ENCODE assay signal across 8 cellular contexts in genomic region chr14:21476925-21477681, GRCh38. TPM values are rescaled to one million over a fixed set of nuclear protein-coding genes. Genes with fewer than 3 reads are reported as not detected.
DNase-seq lines count a peak whose midpoint lies in the region; ATAC-seq and TF ChIP-seq lines count a peak whose summit lies in the region.

Gene RAB2B (minus strand): TSS chr14:21476959. CDS start chr14:21476872, 87 bp downstream.
Gene TOX4 (plus strand): TSS chr14:21477195. CDS start chr14:21477279, 84 bp downstream.

- CTCF ChIA-PET in PC-9 (lab: Charles Lee): interaction anchor here (0.5 to 1.2 kb wide), 4 partner anchors 21 to 148 kb away, joined by 3 read pairs; partner anchors contain the start of gene SALL2

- H3K9me3 Mint-ChIP-seq in stimulated activated effector memory CD8-positive, alpha-beta T cell treated with anti-CD3 and anti-CD28 coated beads, Interleukin-12 subunit alpha, Interleukin-12 subunit beta, amount 100 ng/mL, for 72 hours: no peaks in the 10 kb centered on the region

- under 1% methylated on average over 47 of the region's 49 CpGs for WGBS in esophagus muscularis mucosa

- H3K27ac Mint-ChIP-seq in stimulated activated effector memory CD8-positive, alpha-beta T cell treated with anti-CD3 and anti-CD28 coated beads, Interleukin-12 subunit alpha, Interleukin-12 subunit beta, amount 100 ng/mL, for 72 hours: peak within 1 kb of the TSS; percentile 98

- H3K36me3 ChIP-seq in PC-9 (ENCODE audit: low read depth) (no peaks in the 10 kb centered on the region), esophagus muscularis mucosa (peaks cover 0 to 36% (median 16%) of the 10 kb centered on the region in 4 donors)

- no peaks in the 10 kb centered on the region for H3K9me2 ChIP-seq in PC-9 (ENCODE audit: insufficient read depth)

- H3K4me1 ChIP-seq in PC-9 (replicated peaks; ENCODE audit: insufficient read depth): peaks cover 16% of the 10 kb centered on the region
- peaks cover 19 to 38% (median 28%) of the 10 kb centered on the region in 4 donors for H3K4me1 ChIP-seq in esophagus muscularis mucosa

- peak within 1 kb of the TSS; percentile 87 for H2AFZ ChIP-seq in PC-9

- TF ChIP-seq EP300 in esophagus muscularis mucosa (IDR thresholded peaks at IDR 0.05): peak; percentile 5

- intact Hi-C loops in PC-9 (cut with micrococcal nuclease; ENCODE audit: unreplicated experiment) (loop anchor here (1.0 to 2.0 kb wide), 3 partner anchors 21 to 40 kb away; partner anchors contain the start of genes CHD8 and METTL3), esophagus muscularis mucosa (cut with DNase I) (loop anchor here (5.0 kb wide), 1 partner anchor 35 kb away; the partner anchor contains the start of gene METTL3)

- H3K27me3 ChIP-seq in PC-9 (ENCODE audit: insufficient read depth, low read depth): no peaks in the 10 kb centered on the region
- H3K27me3 ChIP-seq in esophagus muscularis mucosa: no peaks in the 10 kb centered on the region

- peak within 1 kb of the TSS; percentile 79 for H3K4me3 ChIP-seq in Jurkat, Clone E6-1 (ENCODE audit: low read length)
- H3K4me3 ChIP-seq in PC-9 (peak within 1 kb of the TSS; percentile 92), esophagus muscularis mucosa (peak within 1 kb of the TSS; percentile 68 to 88 (median 86))

- H3K4me2 ChIP-seq in PC-9: peak within 1 kb of the TSS; percentile 88

- peak; percentile 82 for TF ChIP-seq POLR2A in esophagus muscularis mucosa (IDR thresholded peaks at IDR 0.05; ENCODE audit: low read depth)

- peaks cover 21% of the 10 kb centered on the region for H3K79me2 ChIP-seq in PC-9 (ENCODE audit: low read depth)

- H3K4me3 Mint-ChIP-seq in stimulated activated effector memory CD8-positive, alpha-beta T cell treated with anti-CD3 and anti-CD28 coated beads, Interleukin-12 subunit alpha, Interleukin-12 subunit beta, amount 100 ng/mL, for 72 hours: peak within 1 kb of the TSS; percentile 95

- POLR2A ChIA-PET in PC-9 (lab: Charles Lee; ENCODE audit: unreplicated experiment): interaction anchor here (0.5 to 0.6 kb wide), 3 partner anchors 22 to 796 kb away, joined by 4 to 10 read pairs (median 8); no protein-coding TSS in a partner anchor

- H3K27ac ChIP-seq in PC-9 (peak within 1 kb of the TSS; percentile 80), esophagus muscularis mucosa (replicated peaks in 1 of 4) (peak within 1 kb of the TSS; percentile 86 to 93 (median 90))

- H3F3A ChIP-seq in PC-9 (ENCODE audit: insufficient read depth, low read depth): no peaks in the 10 kb centered on the region

- H3K9me3 ChIP-seq in PC-9 (ENCODE audit: insufficient read depth, low read depth) (no peaks in the 10 kb centered on the region), esophagus muscularis mucosa (no peaks in the 10 kb centered on the region)

- H3K4me1 Mint-ChIP-seq in stimulated activated effector memory CD8-positive, alpha-beta T cell treated with anti-CD3 and anti-CD28 coated beads, Interleukin-12 subunit alpha, Interleukin-12 subunit beta, amount 100 ng/mL, for 72 hours: peaks cover 28% of the 10 kb centered on the region

- peak; percentile 99 for ATAC-seq in GM21576 (IDR thresholded peaks at IDR 0.05; ENCODE audit: unreplicated experiment)
- ATAC-seq in stimulated activated effector memory CD8-positive, alpha-beta T cell treated with anti-CD3 and anti-CD28 coated beads, Interleukin-12 subunit alpha, Interleukin-12 subunit beta, amount 100 ng/mL, for 72 hours: peak; percentile 99

- H3K36me3 Mint-ChIP-seq in stimulated activated effector memory CD8-positive, alpha-beta T cell treated with anti-CD3 and anti-CD28 coated beads, Interleukin-12 subunit alpha, Interleukin-12 subunit beta, amount 100 ng/mL, for 72 hours: peaks cover 77% of the 10 kb centered on the region

- H4K20me1 ChIP-seq in PC-9 (ENCODE audit: insufficient read depth): no peaks in the 10 kb centered on the region

- DNase-seq in DMS53 treated with DMSO at 0.1 percent for 48 hours (lab: John Stamatoyannopoulos, UW; ENCODE audit: unreplicated experiment): peak; percentile 72
- DNase-seq in Jurkat, Clone E6-1 (ENCODE audit: low read depth, low spot score): peak; percentile 98
- DNase-seq in PC-9: peak; percentile 91 to 92
- peak; percentile 93 to 94 for DNase-seq in activated T-cell treated with anti-CD3 and anti-CD28 coated beads, Interleukin-2, amount 50 U/mL, for 48 hours
- peak; percentile 99 for DNase-seq in esophagus muscularis mucosa (ENCODE audit: extremely low spot score)
- DNase-seq in myocyte (ENCODE audit: low read depth): peak; percentile 99
- peak; percentile 83 to 97 for DNase-seq in stimulated activated effector memory CD8-positive, alpha-beta T cell treated with anti-CD3 and anti-CD28 coated beads, Interleukin-12 subunit alpha, Interleukin-12 subunit beta, amount 100 ng/mL, for 72 hours (ENCODE audit: low spot score in 2 of 2)

- BruUV-seq in PC-9 (replicated peaks; lab: Mats Ljungman, UMichigan): no TSS peak

- TF ChIP-seq CTCF in PC-9 (conservative IDR thresholded peaks at IDR 0.05) (peak; percentile 77), esophagus muscularis mucosa (IDR thresholded peaks at IDR 0.05) (peak; percentile 92 to 99 (median 97))

RNA-seq across cellular contexts. Expression of gene RAB2B, which starts in this region (rescaled TPM):
- 31.2 TPM for polyA plus RNA-seq in Jurkat, Clone E6-1 (2012; ENCODE audit: insufficient read depth, insufficient read length)
- total RNA-seq in PC-9 (2021) (12.2 and 12.8 TPM in 2 replicates), esophagus muscularis mucosa (10 to 100 TPM; 26.2 to 41.0 (median 28.3) TPM), myocyte (21.9 and 26.4 TPM in 2 replicates)
- polyA plus RNA-seq in myocyte (2012): 28.3 TPM

RNA-seq across cellular contexts. Expression of gene TOX4, which starts in this region (rescaled TPM):
- 64.1 TPM for polyA plus RNA-seq in Jurkat, Clone E6-1 (2012; ENCODE audit: insufficient read depth, insufficient read length)
- total RNA-seq in PC-9 (2021) (32.9 and 50.6 TPM in 2 replicates), esophagus muscularis mucosa (10 to 100 TPM; 42.6 to 81.2 (median 49.1) TPM), myocyte (25.6 and 27.8 TPM in 2 replicates)
- polyA plus RNA-seq in myocyte (2012): 78.7 TPM

Comparison
In these comparisons a context has a peak if more than half of its experiments do, and no peak if none do; other contexts are left out.
1. Peak in every context shown above with its lines: DNase-seq, ATAC-seq, H3K4me3 ChIP-seq and H3K27ac ChIP-seq.